8 cellular contexts compared by ENCODE assay signal in the genomic region with DNA sequence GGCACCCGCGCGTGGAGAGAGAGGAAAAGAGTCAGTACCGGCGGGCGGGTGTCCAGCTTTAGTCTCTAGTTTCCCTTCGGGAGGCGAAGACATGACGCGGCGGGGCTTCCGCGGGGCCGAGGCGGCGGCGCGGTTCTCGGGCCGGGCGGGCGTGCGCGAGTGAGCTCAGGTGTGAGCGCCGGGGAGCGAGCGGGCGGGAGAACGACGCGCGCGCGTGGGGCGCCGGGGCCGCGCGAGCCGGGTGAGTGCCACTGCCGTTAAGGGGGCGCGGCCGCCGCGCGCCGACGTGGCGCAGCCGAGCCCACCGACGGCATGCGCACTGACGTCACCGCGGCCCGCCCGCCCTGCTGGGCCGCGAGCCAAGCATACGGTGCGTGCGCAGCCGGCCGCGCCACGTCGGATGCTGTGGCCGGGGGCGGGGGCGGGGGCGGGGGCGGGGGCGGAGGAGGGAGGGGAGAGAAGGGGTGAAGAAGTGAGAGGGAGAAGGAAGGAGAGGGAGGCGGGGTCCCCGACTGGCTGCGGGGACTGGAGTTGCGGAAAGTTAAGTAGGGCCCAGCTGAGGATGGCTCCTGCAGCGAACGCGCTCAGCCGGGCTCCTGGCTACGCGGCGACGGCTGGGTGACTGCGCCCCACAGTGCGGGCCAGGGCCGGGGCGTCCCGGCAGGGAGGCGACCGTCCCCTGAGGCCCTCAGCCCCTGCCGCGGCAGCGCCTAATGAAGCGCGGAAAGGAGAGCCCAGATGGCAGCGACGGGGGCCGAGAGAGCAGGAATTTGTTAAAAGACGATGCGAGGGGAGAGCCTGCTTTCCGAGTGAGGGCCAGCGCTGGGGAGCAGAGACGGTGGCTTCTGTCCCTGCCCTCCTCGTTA. TPM values are rescaled to one million over a fixed set of nuclear protein-coding genes. Genes with fewer than 3 reads are reported as not detected.
A peak's percentile ranks its signal among the peaks of the same experiment; 100 is the strongest.
DNase-seq lines count a peak whose midpoint lies in the region; TF ChIP-seq lines count a peak whose summit lies in the region.

A gene with protein sequence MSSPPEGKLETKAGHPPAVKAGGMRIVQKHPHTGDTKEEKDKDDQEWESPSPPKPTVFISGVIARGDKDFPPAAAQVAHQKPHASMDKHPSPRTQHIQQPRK (minus strand): TSS at position 259 of the 866 bp plus-strand sequence. CDS start 166 bp downstream, at position 93.

- in situ Hi-C loops in endometrial microvascular endothelial cells (cut with HindIII; ENCODE audit: inconsistent ontology term, low pct_unique_long_range_greater_than_20kb, low sequenced_read_pairs) = no loop called here

- peak; percentile 27 for DNase-seq in COLO829 (ENCODE audit: low spot score)
- peak; percentile 96 for DNase-seq in GM20000 (ENCODE audit: low spot score)
- peak; percentile 35 for DNase-seq in HS-5 (ENCODE audit: low read depth)
- DNase-seq in NOMO-1 treated with dmso at 0.1 percent for 144 hours (lab: John Stamatoyannopoulos, UW; ENCODE audit: unreplicated experiment) = peak; percentile 93
- peak; percentile 58 for DNase-seq in activated CD8-positive, alpha-beta memory T cell treated with anti-CD3 and anti-CD28 coated beads, Interleukin-2, amount 50 U/mL, for 24 hours (ENCODE audit: extremely low read depth)
- DNase-seq in stimulated activated CD8-positive, alpha-beta memory T cell treated with anti-CD3 and anti-CD28 coated beads, Interleukin-15, amount 100 ng/mL, for 4 hours (ENCODE audit: low read depth in 2 of 2) = peak; percentile 71 to 80

- peaks cover under 1% of the 10 kb centered on the region for H3K9me3 ChIP-seq in mesodermal cell (ENCODE audit: control insufficient read depth, low read length)

- H3K36me3 ChIP-seq in mesodermal cell (ENCODE audit: control insufficient read depth, insufficient read depth, low read length) = peaks cover 32% of the 10 kb centered on the region

- peak within 1 kb of the TSS; percentile 61 for H3K4me3 ChIP-seq in mesodermal cell (ENCODE audit: extremely low read depth, insufficient read depth, low read length, poor library complexity, severe bottlenecking)

- H3K4me1 ChIP-seq in mesodermal cell (ENCODE audit: control insufficient read depth, insufficient read depth, low read length, poor library complexity, severe bottlenecking) = peaks cover 25% of the 10 kb centered on the region

- 1 to 2% methylated on average over 35 to 69 of the region's 109 CpGs for WGBS in mesodermal cell (ENCODE audit: insufficient coverage in 2 of 2), 2 experiments

- H3K27ac ChIP-seq in mesodermal cell (ENCODE audit: low read depth, low read length, severe bottlenecking) = peak within 1 kb of the TSS; percentile 95

- TF ChIP-seq CTCF in GM20000 (IDR thresholded peaks at IDR 0.05; ENCODE audit: extremely low read depth, missing control alignments) = no peak

RNA-seq across cellular contexts. Expression of the gene that starts here (rescaled TPM):
- 117 TPM for total RNA-seq in endometrial microvascular endothelial cells (ENCODE audit: inconsistent ontology term)
- polyA plus RNA-seq in mesodermal cell (2013, experiment 1 of 2) = 133 TPM
- 122 TPM for polyA plus RNA-seq in mesodermal cell (2013, experiment 2 of 2)

Comparison
In these comparisons a context has a peak if more than half of its experiments do, and no peak if none do; other contexts are left out.
1. Peak in every context shown above with its lines: DNase-seq, H3K4me3 ChIP-seq and H3K27ac ChIP-seq.
2. DNase-seq: peak in every context shown above with its lines; median percentile 96 in GM20000; 93 in NOMO-1 treated with dmso at 0.1 percent for 144 hours; 76 in stimulated activated CD8-positive, alpha-beta memory T cell treated with anti-CD3 and anti-CD28 coated beads, Interleukin-15, amount 100 ng/mL, for 4 hours; 58 in activated CD8-positive, alpha-beta memory T cell treated with anti-CD3 and anti-CD28 coated beads, Interleukin-2, amount 50 U/mL, for 24 hours; 35 in HS-5; 27 in COLO829.